Comparison of ENCODE assay signal across 11 cellular contexts in genomic region chr7:77238703-77239136, GRCh38. TPM values are rescaled to one million over a fixed set of nuclear protein-coding genes. Genes with fewer than 3 reads are reported as not detected.
DNase-seq lines count a peak whose midpoint lies in the region; ATAC-seq, FAIRE-seq and TF ChIP-seq lines count a peak whose summit lies in the region.
"Had no signal": no experiment of that assay in that cellular context is flagged by ENCODE, and none has a peak within 500 bp of the region (broad histone marks: within the 10 kb centered on the region; RNA-seq: fewer than 3 reads in every experiment).

No MANE protein-coding gene starts in this region.

- H3K27ac ChIP-seq in IMR-90 (ENCODE audit: insufficient read depth, low read length) = peak overlapping the region; percentile 17; the same call in 1 of the 2 replicates
- H3K27ac ChIP-seq in spleen = peak overlapping the region in 7 of 8 donors; percentile 51 to 86 (median 68)
- H3K27ac ChIP-seq in kidney (ENCODE audit: low read depth in 2 of 2, low read length in 2 of 2) = no peak overlapping the region

- H3K56ac ChIP-seq in IMR-90 (ENCODE audit: extremely low read depth, insufficient read depth, low read length) = no peak overlapping the region

- H3K9me3 ChIP-seq in IMR-90 (ENCODE audit: control insufficient read depth, insufficient read depth, low read length) = no peaks in the 10 kb centered on the region
- no peaks in the 10 kb centered on the region for H3K9me3 ChIP-seq in spleen
- H3K9me3 ChIP-seq in kidney (ENCODE audit: control insufficient read depth in 1 of 2, low read length in 2 of 2) = no peaks in the 10 kb centered on the region

- H4K20me1 ChIP-seq in IMR-90 (ENCODE audit: insufficient read depth, low read length) = no peaks in the 10 kb centered on the region

- no peak overlapping the region for H3K4me3 ChIP-seq in IMR-90 (ENCODE audit: insufficient read depth, low read depth, low read length)
- H3K4me3 ChIP-seq in spleen = no peak overlapping the region
- H3K4me3 ChIP-seq in kidney (ENCODE audit: low read length in 2 of 2) = no peak overlapping the region

- H4K8ac ChIP-seq in IMR-90 (ENCODE audit: low read depth in 2 of 2, low read length in 2 of 2) = no peak overlapping the region

- POLR2A ChIA-PET in IMR-90 (lab: Charles Lee; ENCODE audit: unreplicated experiment) = no interaction called here

- no CpG with 5 or more reads among the region's 2 CpGs for WGBS in IMR-90 (ENCODE audit: extremely low coverage in 2 of 2, insufficient read length in 1 of 2), 2 experiments
- 30 to 52% (median 42%) methylated on average over 2 of the region's 2 CpGs for WGBS in spleen, 5 donors

- H3K9me1 ChIP-seq in IMR-90 (ENCODE audit: insufficient read depth, low read length) = peaks cover 4% of the 10 kb centered on the region; the same call in 1 of the 2 replicates

- CTCF ChIA-PET in IMR-90 (lab: Yijun Ruan, JAX) = interaction anchor here (0.5 to 1.7 kb wide), 2 partner anchors 9 to 69 kb away, joined by 3 to 7 read pairs; no protein-coding TSS in a partner anchor

- H3K27me3 ChIP-seq in IMR-90 (ENCODE audit: control insufficient read depth, insufficient read depth, low read length) = no peaks in the 10 kb centered on the region
- H3K27me3 ChIP-seq in spleen (replicated peaks in 1 of 7) = no peaks in the 10 kb centered on the region

- intact Hi-C loops in IMR-90 (cut with micrococcal nuclease) (loop anchor here (5.0 kb wide), 1 partner anchor 41 kb away; the partner anchor contains the start of gene FGL2), left cardiac atrium (cut with DNase I) (no loop called here), spleen (cut with DNase I; ENCODE audit: low total_unique reads) (no loop called here), kidney (cut with DNase I) (no loop called here), posterior vena cava (cut with DNase I) (no loop called here)

- peak overlapping the region; percentile 19; the same call in 1 of the 2 replicates for H3K23ac ChIP-seq in IMR-90 (ENCODE audit: low read depth, low read length)

- ATAC-seq in IMR-90 (ENCODE audit: low read depth) = no peak
- ATAC-seq in left cardiac atrium = peak; percentile 43 to 75
- ATAC-seq: CD8-positive, alpha-beta T cell had no signal

- TF ChIP-seq CTCF in IMR-90 (conservative IDR thresholded peaks at IDR 0.05; ENCODE audit: low read depth, low read length) (no peak), spleen (IDR thresholded peaks at IDR 0.05 in 8 of 11, conservative IDR thresholded peaks at IDR 0.05 in 3 of 11) (no peak), kidney (IDR thresholded peaks at IDR 0.05; ENCODE audit: borderline replicate concordance, extremely low read depth, insufficient read depth) (no peak)

- H3K4me1 ChIP-seq in IMR-90 (ENCODE audit: control insufficient read depth, insufficient read depth, low read length) (peaks cover 11% of the 10 kb centered on the region), spleen (peaks cover 0 to 40% (median 21%) of the 10 kb centered on the region in 6 donors), kidney (ENCODE audit: control insufficient read depth in 1 of 2, insufficient read depth in 1 of 2, low read depth in 1 of 2, low read length in 2 of 2) (peaks cover 0 to 2% of the 10 kb centered on the region in 2 donors)

- no peak overlapping the region for H2BK5ac ChIP-seq in IMR-90 (ENCODE audit: low read depth, low read length, poor library complexity, severe bottlenecking)

- no peak overlapping the region for H3K4me2 ChIP-seq in IMR-90 (ENCODE audit: low read depth, low read length)

- H3K9ac ChIP-seq in IMR-90 (ENCODE audit: low read depth, low read length) (no peak overlapping the region), kidney (ENCODE audit: low read length in 2 of 2) (no peak overlapping the region)

- DNase-seq in IMR-90 (no peak), OCI-M1 (lab: John Stamatoyannopoulos, UW) (peak; percentile 55), left cardiac atrium (no peak), spleen (peak; percentile 78), GM19240 (ENCODE audit: insufficient read length, low spot score) (no peak), kidney (no peak), posterior vena cava (ENCODE audit: low spot score) (no peak)
- DNase-seq: activated CD4-positive, alpha-beta T cell treated with anti-CD3 and anti-CD28 coated beads, Interleukin-2, amount 10 ng/mL, durations not matched to agents 7 days and 5 days; activated T-cell treated with anti-CD3 and anti-CD28 coated beads, Interleukin-2, amount 50 U/mL, for 48 hours; CD8-positive, alpha-beta T cell; NCI-H146 had no signal

- H3K18ac ChIP-seq in IMR-90 (ENCODE audit: low read depth, low read length) = peak overlapping the region; percentile 79

- H4K91ac ChIP-seq in IMR-90 (ENCODE audit: insufficient read depth, low read depth, low read length) = peak overlapping the region; percentile 28; the same call in 1 of the 2 replicates

- TF ChIP-seq RAD21 in IMR-90 (IDR thresholded peaks at IDR 0.05; ENCODE audit: low read length) = no peak

- no peak overlapping the region for H2AK9ac ChIP-seq in IMR-90 (replicated peaks; ENCODE audit: low read depth, low read length, poor library complexity)

- H2BK20ac ChIP-seq in IMR-90 (ENCODE audit: low read depth, low read length) = peak overlapping the region; percentile 20; the same call in 1 of the 2 replicates

- H2BK120ac ChIP-seq in IMR-90 (ENCODE audit: low read depth, low read length) = peak overlapping the region; percentile 45; the same call in 1 of the 2 replicates

- H2AFZ ChIP-seq in IMR-90 (replicated peaks; ENCODE audit: low read length, poor library complexity) = no peak overlapping the region

- H4K5ac ChIP-seq in IMR-90 (ENCODE audit: low read depth, low read length) = peak overlapping the region; percentile 27

- TF ChIP-seq POLR2A in IMR-90 (IDR thresholded peaks at IDR 0.05; ENCODE audit: low read depth, low read length) = no peak
- TF ChIP-seq POLR2A in spleen (IDR thresholded peaks at IDR 0.05) = no peak

- no peak for FAIRE-seq in kidney (lab: Jason Lieb, UNC)

- dilution Hi-C loops in IMR-90 (cut with HindIII; ENCODE audit: low sequenced_read_pairs, unreplicated experiment) = no loop called here

- no peaks in the 10 kb centered on the region for H3K79me1 ChIP-seq in IMR-90 (ENCODE audit: low read depth in 1 of 2, low read length in 2 of 2)

- no peak overlapping the region; the same call in 2 of the 3 replicates for H2BK15ac ChIP-seq in IMR-90 (ENCODE audit: low read depth, low read length)

- no TSS peak for BruUV-seq in IMR-90 (replicated peaks; lab: Mats Ljungman, UMichigan)

- H3K36me3 ChIP-seq in IMR-90 (ENCODE audit: control insufficient read depth, insufficient read depth, low read length) (no peaks in the 10 kb centered on the region), spleen (peaks cover 0 to 20% (median 0%) of the 10 kb centered on the region in 6 donors), kidney (ENCODE audit: control insufficient read depth in 1 of 2, insufficient read depth in 2 of 2, low read length in 2 of 2) (peaks cover 0 to 2% of the 10 kb centered on the region in 2 donors)

- peak overlapping the region; percentile 21; the same call in 1 of the 2 replicates for H2AK5ac ChIP-seq in IMR-90 (ENCODE audit: low read depth, low read length)

- in situ Hi-C loops in IMR-90 (cut with MboI; ENCODE audit: low sequenced_read_pairs) = no loop called here

- 0 out of 2 replicates have a peak overlapping the region, but pooled peaks have one; percentile 8 for H3K4ac ChIP-seq in IMR-90 (ENCODE audit: low read depth, low read length)

- H3K14ac ChIP-seq in IMR-90 (replicated peaks; ENCODE audit: low read depth, low read length) = peak overlapping the region; percentile 29; the same call in 1 of the 2 replicates

TF ChIP-seq in IMR-90, 13 proteins besides CTCF, POLR2A, EP300 and RAD21:
- TF ChIP-seq RCOR1 (IDR thresholded peaks at IDR 0.05; ENCODE audit: insufficient replicate concordance, low read length) = no peak
- TF ChIP-seq MAFK (IDR thresholded peaks at IDR 0.05; ENCODE audit: low read depth, low read length) = no peak
- no peak for TF ChIP-seq MXI1 (IDR thresholded peaks at IDR 0.05; ENCODE audit: borderline replicate concordance, low read depth, low read length)
- no peak for TF ChIP-seq CHD1 (IDR thresholded peaks at IDR 0.05; ENCODE audit: low read depth, low read length)

RNA-seq across cellular contexts. Expression of gene FGL2, which starts 39.1 kb away (rescaled TPM):
- 0.56 and 1.3 TPM in 2 replicates for total RNA-seq in IMR-90 (2012; rRNA removed)
- 0.32 and 0.47 TPM in 2 replicates for polyA plus RNA-seq in IMR-90 (2012; rRNA removed)
- 0.16 and 0.18 TPM in 2 replicates for polyA plus RNA-seq in IMR-90 (2012; cell fraction: cytosol; rRNA removed)
- polyA plus RNA-seq in IMR-90 (2012; cell fraction: nucleus; rRNA removed; ENCODE audit: low replicate concordance) = 0.10 TPM in 1 of 2 replicates, not detected in the other
- 10 to 100 TPM; 19.7 to 20.8 TPM for total RNA-seq in left cardiac atrium
- 100 to 1,000 TPM in 6 of 7 donors, 10 to 100 TPM in 1; 97.8 to 204 (median 134) TPM for total RNA-seq in spleen
- polyA plus RNA-seq in spleen = 10 to 100 TPM; 13.2 to 14.5 (median 13.7) TPM
- 96.9 TPM for total RNA-seq in kidney
- polyA plus RNA-seq in kidney (ENCODE audit: insufficient read depth, low read depth, low replicate concordance) = 27.5 TPM
- total RNA-seq in posterior vena cava = 10 to 100 TPM; 31.9 to 72.6 TPM

Comparison
In these comparisons a context has a peak if more than half of its experiments do, and no peak if none do; other contexts are left out.
1. DNase-seq: peak in OCI-M1 (single experiment) and spleen (single experiment); none in IMR-90 (single experiment), left cardiac atrium (single experiment), GM19240 (single experiment), kidney (single experiment) and posterior vena cava (single experiment).
2. H3K27ac ChIP-seq: peak in IMR-90 (single experiment) and spleen (7 of 8); none in kidney (0 of 2).